Comparison of ENCODE assay signal across 1 cellular context in the genomic region with DNA sequence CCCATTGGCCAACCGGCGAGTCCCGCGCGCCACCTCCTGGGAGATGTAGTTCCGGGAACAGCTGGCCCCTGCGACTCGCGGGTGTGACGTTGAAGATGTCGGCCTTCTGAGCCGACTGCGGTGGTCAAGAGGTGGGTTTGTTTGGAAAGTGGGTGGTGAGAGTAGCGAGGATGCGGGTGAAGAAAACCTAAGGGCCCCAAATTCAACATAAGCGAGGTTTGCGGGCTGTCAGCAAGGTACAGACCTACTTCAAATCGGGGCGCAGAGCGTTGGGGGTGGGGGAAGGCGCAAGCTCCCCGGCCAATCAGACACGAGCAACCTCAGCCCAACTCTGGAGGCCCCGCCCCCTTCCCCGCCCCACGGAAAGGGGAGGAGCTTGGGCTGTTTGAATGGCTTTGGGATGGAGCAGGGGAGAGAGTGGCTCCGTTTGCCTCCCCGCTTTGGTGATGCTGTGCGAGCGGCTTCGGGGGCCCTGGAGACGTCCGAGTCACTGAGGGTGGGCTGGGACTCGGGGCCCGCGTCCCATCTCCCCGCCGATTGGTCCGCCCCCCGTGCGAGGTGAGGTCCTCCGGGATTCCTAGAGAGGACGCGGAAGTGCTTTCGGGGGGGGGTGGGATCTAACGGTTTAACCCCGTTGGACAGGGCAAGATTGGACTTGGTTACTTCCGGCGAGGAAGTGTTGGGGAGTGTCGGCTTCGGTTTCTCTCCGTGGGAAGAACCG.
A peak's percentile ranks its signal among the peaks of the same experiment; 100 is the strongest.
TF ChIP-seq lines count a peak whose summit lies in the region.

Gene ZKSCAN5, plus strand, starts transcription at position 60 of the 721 bp plus-strand sequence. CDS start 1,383 bp downstream, outside the sequence.

TF ChIP-seq in K562, 482 proteins besides CTCF, POLR2A, EP300 and RAD21 (continued from another document and continues in another):
- TF ChIP-seq KAT7 (CRISPR knock-in tag; IDR thresholded peaks at IDR 0.05; ENCODE audit: borderline replicate concordance), result peak; percentile 84; the same call in 1 of the 2 replicates
- no peak for TF ChIP-seq NR0B1 (IDR thresholded peaks at IDR 0.05; ENCODE audit: partially characterized antibody)
- TF ChIP-seq DACH1 (IDR thresholded peaks at IDR 0.05; ENCODE audit: partially characterized antibody), result peak; percentile 96
- TF ChIP-seq ATF3 (IDR thresholded peaks at IDR 0.05), result no peak
- peak; percentile 77; the same call in 1 of the 2 replicates for TF ChIP-seq ATF3 (CRISPR knock-in tag; conservative IDR thresholded peaks at IDR 0.05)
- TF ChIP-seq, protein P1, sequence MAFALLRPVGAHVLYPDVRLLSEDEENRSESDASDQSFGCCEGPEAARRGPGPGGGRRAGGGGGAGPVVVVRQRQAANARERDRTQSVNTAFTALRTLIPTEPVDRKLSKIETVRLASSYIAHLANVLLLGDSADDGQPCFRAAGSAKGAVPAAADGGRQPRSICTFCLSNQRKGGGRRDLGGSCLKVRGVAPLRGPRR (CRISPR knock-in tag; IDR thresholded peaks at IDR 0.05), result no peak
- no peak for TF ChIP-seq ZNF696 (CRISPR knock-in tag; conservative IDR thresholded peaks at IDR 0.05)
- peak; percentile 96 for TF ChIP-seq ZNF143 (CRISPR knock-in tag; IDR thresholded peaks at IDR 0.05)
- TF ChIP-seq DNMT1 (IDR thresholded peaks at IDR 0.05), result peak; percentile 96
- no peak; the same call in 1 of the 2 replicates for TF ChIP-seq HMGXB4 (CRISPR knock-in tag; IDR thresholded peaks at IDR 0.05)
- no peak for TF ChIP-seq THRAP3 (IDR thresholded peaks at IDR 0.05; ENCODE audit: borderline replicate concordance)
- TF ChIP-seq ZNF76 (CRISPR knock-in tag; IDR thresholded peaks at IDR 0.05; ENCODE audit: borderline replicate concordance), result no peak
- TF ChIP-seq, protein P2, sequence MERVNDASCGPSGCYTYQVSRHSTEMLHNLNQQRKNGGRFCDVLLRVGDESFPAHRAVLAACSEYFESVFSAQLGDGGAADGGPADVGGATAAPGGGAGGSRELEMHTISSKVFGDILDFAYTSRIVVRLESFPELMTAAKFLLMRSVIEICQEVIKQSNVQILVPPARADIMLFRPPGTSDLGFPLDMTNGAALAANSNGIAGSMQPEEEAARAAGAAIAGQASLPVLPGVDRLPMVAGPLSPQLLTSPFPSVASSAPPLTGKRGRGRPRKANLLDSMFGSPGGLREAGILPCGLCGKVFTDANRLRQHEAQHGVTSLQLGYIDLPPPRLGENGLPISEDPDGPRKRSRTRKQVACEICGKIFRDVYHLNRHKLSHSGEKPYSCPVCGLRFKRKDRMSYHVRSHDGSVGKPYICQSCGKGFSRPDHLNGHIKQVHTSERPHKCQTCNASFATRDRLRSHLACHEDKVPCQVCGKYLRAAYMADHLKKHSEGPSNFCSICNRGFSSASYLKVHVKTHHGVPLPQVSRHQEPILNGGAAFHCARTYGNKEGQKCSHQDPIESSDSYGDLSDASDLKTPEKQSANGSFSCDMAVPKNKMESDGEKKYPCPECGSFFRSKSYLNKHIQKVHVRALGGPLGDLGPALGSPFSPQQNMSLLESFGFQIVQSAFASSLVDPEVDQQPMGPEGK (CRISPR knock-in tag; IDR thresholded peaks at IDR 0.05; ENCODE audit: borderline replicate concordance), result no peak
- no peak for TF ChIP-seq PCBP2 (IDR thresholded peaks at IDR 0.05; ENCODE audit: low read depth, low read length, poor library complexity, severe bottlenecking)
- TF ChIP-seq, protein P3, sequence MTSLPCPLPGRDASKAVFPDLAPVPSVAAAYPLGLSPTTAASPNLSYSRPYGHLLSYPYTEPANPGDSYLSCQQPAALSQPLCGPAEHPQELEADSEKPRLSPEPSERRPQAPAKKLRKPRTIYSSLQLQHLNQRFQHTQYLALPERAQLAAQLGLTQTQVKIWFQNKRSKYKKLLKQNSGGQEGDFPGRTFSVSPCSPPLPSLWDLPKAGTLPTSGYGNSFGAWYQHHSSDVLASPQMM (CRISPR knock-in tag; IDR thresholded peaks at IDR 0.05), result no peak
- peak; percentile 89 for TF ChIP-seq SUPT5H (IDR thresholded peaks at IDR 0.05)
- TF ChIP-seq MGA (IDR thresholded peaks at IDR 0.05), result no peak
- no peak for TF ChIP-seq SMARCB1 (IDR thresholded peaks at IDR 0.05; ENCODE audit: insufficient read length, low read depth)
- TF ChIP-seq, protein P4, sequence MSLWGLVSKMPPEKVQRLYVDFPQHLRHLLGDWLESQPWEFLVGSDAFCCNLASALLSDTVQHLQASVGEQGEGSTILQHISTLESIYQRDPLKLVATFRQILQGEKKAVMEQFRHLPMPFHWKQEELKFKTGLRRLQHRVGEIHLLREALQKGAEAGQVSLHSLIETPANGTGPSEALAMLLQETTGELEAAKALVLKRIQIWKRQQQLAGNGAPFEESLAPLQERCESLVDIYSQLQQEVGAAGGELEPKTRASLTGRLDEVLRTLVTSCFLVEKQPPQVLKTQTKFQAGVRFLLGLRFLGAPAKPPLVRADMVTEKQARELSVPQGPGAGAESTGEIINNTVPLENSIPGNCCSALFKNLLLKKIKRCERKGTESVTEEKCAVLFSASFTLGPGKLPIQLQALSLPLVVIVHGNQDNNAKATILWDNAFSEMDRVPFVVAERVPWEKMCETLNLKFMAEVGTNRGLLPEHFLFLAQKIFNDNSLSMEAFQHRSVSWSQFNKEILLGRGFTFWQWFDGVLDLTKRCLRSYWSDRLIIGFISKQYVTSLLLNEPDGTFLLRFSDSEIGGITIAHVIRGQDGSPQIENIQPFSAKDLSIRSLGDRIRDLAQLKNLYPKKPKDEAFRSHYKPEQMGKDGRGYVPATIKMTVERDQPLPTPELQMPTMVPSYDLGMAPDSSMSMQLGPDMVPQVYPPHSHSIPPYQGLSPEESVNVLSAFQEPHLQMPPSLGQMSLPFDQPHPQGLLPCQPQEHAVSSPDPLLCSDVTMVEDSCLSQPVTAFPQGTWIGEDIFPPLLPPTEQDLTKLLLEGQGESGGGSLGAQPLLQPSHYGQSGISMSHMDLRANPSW (CRISPR knock-in tag; IDR thresholded peaks at IDR 0.05), result peak; percentile 51; the same call in 1 of the 2 replicates
- peak; percentile 79; the same call in 1 of the 2 replicates for TF ChIP-seq GTF2E2 (tag; IDR thresholded peaks at IDR 0.05)
- no peak for TF ChIP-seq U2AF2 (optimal IDR thresholded peaks at IDR 0.05; ENCODE audit: low read depth, low read length)
- no peak for TF ChIP-seq GATAD2B (IDR thresholded peaks at IDR 0.05; ENCODE audit: borderline replicate concordance)
- TF ChIP-seq KDM5B (IDR thresholded peaks at IDR 0.05; ENCODE audit: insufficient replicate concordance, low read depth, low read length), result peak; percentile 93
- TF ChIP-seq NR2F6 (CRISPR knock-in tag; IDR thresholded peaks at IDR 0.05), result no peak
- TF ChIP-seq, protein P5, sequence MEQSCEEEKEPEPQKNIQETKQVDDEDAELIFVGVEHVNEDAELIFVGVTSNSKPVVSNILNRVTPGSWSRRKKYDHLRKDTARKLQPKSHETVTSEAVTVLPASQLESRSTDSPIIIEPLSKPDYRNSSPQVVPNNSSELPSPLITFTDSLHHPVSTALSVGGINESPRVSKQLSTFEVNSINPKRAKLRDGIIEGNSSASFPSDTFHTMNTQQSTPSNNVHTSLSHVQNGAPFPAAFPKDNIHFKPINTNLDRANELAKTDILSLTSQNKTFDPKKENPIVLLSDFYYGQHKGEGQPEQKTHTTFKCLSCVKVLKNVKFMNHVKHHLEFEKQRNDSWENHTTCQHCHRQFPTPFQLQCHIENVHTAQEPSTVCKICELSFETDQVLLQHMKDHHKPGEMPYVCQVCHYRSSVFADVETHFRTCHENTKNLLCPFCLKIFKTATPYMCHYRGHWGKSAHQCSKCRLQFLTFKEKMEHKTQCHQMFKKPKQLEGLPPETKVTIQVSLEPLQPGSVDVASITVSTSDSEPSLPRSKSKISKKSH (CRISPR knock-in tag; IDR thresholded peaks at IDR 0.05), result no peak
